ENCODE assay signal across 9 cellular contexts in genomic region chr6:163756079-163756478, GRCh38.
DNase-seq lines count a peak whose midpoint lies in the region; ATAC-seq, FAIRE-seq and TF ChIP-seq lines count a peak whose summit lies in the region.
"Had no signal": no experiment of that assay in that cellular context is flagged by ENCODE, and none has a peak within 500 bp of the region (broad histone marks: within the 10 kb centered on the region; RNA-seq: fewer than 3 reads in every experiment).

No MANE protein-coding gene starts in this region.

- H3K36me3 ChIP-seq in Peyer's patch (no peaks in the 10 kb centered on the region), small intestine (ENCODE audit: control insufficient read depth in 2 of 2, insufficient read depth in 2 of 2, low read length in 2 of 2) (no peaks in the 10 kb centered on the region)
- H3K36me3 ChIP-seq: SJSA1 had no signal

- H3K4me3 ChIP-seq in Peyer's patch (no peak overlapping the region), small intestine (ENCODE audit: low read depth in 1 of 2, low read length in 2 of 2) (no peak overlapping the region)
- H3K4me3 ChIP-seq: SJSA1 had no signal

- WGBS in small intestine, 3 donors, result 72 to 85% (median 75%) methylated on average over 4 of the region's 4 CpGs

- DNase-seq in AG09319 (ENCODE audit: extremely low read depth, low read depth) (peak; percentile 24), Peyer's patch (peak in 2 of 3 donors; percentile 52 to 72), RWPE1 (ENCODE audit: low spot score) (no peak), activated gamma-delta T cell treated with Interleukin-2 at 50 U/mL for 16 hours (no peak), A172 (ENCODE audit: low spot score) (no peak), small intestine (no peak)

- FAIRE-seq in small intestine (lab: Jason Lieb, UNC), result no peak

- ATAC-seq in GM19351 (IDR thresholded peaks at IDR 0.05; ENCODE audit: unreplicated experiment) (peak; percentile 100), HG03045 (IDR thresholded peaks at IDR 0.05; ENCODE audit: unreplicated experiment) (peak; percentile 99)

- H3K27me3 ChIP-seq in Peyer's patch (no peaks in the 10 kb centered on the region), small intestine (ENCODE audit: control insufficient read depth in 2 of 2, insufficient read depth in 2 of 2, low read length in 2 of 2) (no peaks in the 10 kb centered on the region)
- H3K27me3 ChIP-seq: SJSA1 had no signal

- POLR2A ChIA-PET in RWPE1 (lab: Yijun Ruan, JAX; ENCODE audit: low non-redundant PET), result no interaction called here

- H3K9me3 ChIP-seq in Peyer's patch, result no peaks in the 10 kb centered on the region
- H3K9me3 ChIP-seq in small intestine (ENCODE audit: control insufficient read depth, low read depth), result peaks cover 1% of the 10 kb centered on the region
- H3K9me3 ChIP-seq: SJSA1 had no signal

- no peak for TF ChIP-seq POLR2A in Peyer's patch (IDR thresholded peaks at IDR 0.05)

- H3K4me1 ChIP-seq in Peyer's patch (no peaks in the 10 kb centered on the region), small intestine (ENCODE audit: control insufficient read depth in 2 of 2, insufficient read depth in 1 of 2, low read depth in 1 of 2, low read length in 1 of 2) (no peaks in the 10 kb centered on the region)

- CTCF ChIA-PET in RWPE1 (lab: Yijun Ruan, JAX), result no interaction called here

- H3K27ac ChIP-seq in Peyer's patch (no peak overlapping the region), RWPE1 (no peak overlapping the region), small intestine (ENCODE audit: low read depth in 1 of 2, low read length in 1 of 2) (no peak overlapping the region)
- H3K27ac ChIP-seq: SJSA1 had no signal

- TF ChIP-seq CTCF in AG09319 (IDR thresholded peaks at IDR 0.05; ENCODE audit: low read depth, low read length), result no peak
- no peak for TF ChIP-seq CTCF in Peyer's patch (IDR thresholded peaks at IDR 0.05)
- TF ChIP-seq CTCF in RWPE1 (conservative IDR thresholded peaks at IDR 0.05; ENCODE audit: low read depth), result no peak

Comparison
In these comparisons a context has a peak if more than half of its experiments do, and no peak if none do; other contexts are left out.
1. DNase-seq: peak in AG09319 (single experiment) and Peyer's patch (2 of 3); none in RWPE1 (single experiment), activated gamma-delta T cell treated with Interleukin-2 at 50 U/mL for 16 hours (single experiment), A172 (single experiment) and small intestine (single experiment).